ENCODE assay signal across 11 cellular contexts in the genomic region with DNA sequence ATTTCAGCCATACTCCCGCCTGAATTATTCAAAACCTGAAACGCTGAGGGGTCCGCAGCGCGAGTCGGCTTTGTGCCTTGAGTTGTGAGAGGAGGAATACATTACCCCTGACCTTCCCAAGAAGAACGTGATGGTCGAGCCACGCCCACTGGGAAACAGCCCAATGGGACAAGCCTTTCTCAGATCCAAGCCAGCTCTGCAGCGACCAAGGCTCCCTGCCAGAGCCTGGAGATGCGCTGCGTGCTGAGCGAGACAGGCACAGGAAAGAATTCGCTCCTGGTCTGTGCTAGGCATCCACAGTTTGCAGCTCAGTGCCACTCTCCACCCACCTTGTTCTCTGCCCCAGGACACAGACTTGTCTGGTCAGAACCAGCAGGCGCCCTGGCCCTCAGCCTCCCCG.
DNase-seq lines count a peak whose midpoint lies in the region; ATAC-seq and TF ChIP-seq lines count a peak whose summit lies in the region.
"Had no signal": no experiment of that assay in that cellular context is flagged by ENCODE, and none has a peak within 500 bp of the region (broad histone marks: within the 10 kb centered on the region; RNA-seq: fewer than 3 reads in every experiment).

No MANE protein-coding gene starts in this region.

- H3K9me3 Mint-ChIP-seq in activated T-helper 1 cell treated with anti-CD3 and anti-CD28 coated beads, Interleukin-12 subunit alpha, Interleukin-12 subunit beta, Interleukin-2, Interleukin-4 antibody, amounts not matched to agents 30 ng/mL and 10 ng/mL and 1 ng/mL, durations not matched to agents 14 hours and 24 hours and 36 hours = peaks cover 5% of the 10 kb centered on the region
- H3K9me3 Mint-ChIP-seq in activated CD4-positive, alpha-beta memory T cell treated with anti-CD3 and anti-CD28 coated beads for 36 hours = peaks cover 23% of the 10 kb centered on the region

- no peak overlapping the region for H4K8ac ChIP-seq in trophoblast cell (ENCODE audit: low read depth, low read length)

- H3K27me3 Mint-ChIP-seq in activated T-helper 1 cell treated with anti-CD3 and anti-CD28 coated beads, Interleukin-12 subunit alpha, Interleukin-12 subunit beta, Interleukin-2, Interleukin-4 antibody, amounts not matched to agents 30 ng/mL and 10 ng/mL and 1 ng/mL, durations not matched to agents 14 hours and 24 hours and 36 hours (ENCODE audit: insufficient read depth) = peaks cover 9% of the 10 kb centered on the region
- peaks cover 9% of the 10 kb centered on the region for H3K27me3 Mint-ChIP-seq in activated CD4-positive, alpha-beta memory T cell treated with anti-CD3 and anti-CD28 coated beads for 36 hours

- H2AK5ac ChIP-seq in trophoblast cell (ENCODE audit: low read length) = no peak overlapping the region

- intact Hi-C loops in head of caudate nucleus (cut with DNase I) (no loop called here), mucosa of descending colon (cut with DNase I, micrococcal nuclease) (no loop called here)
- intact Hi-C loops in activated T-helper 1 cell treated with anti-CD3 and anti-CD28 coated beads, Interleukin-12 subunit alpha, Interleukin-12 subunit beta, Interleukin-2, Interleukin-4 antibody, amounts not matched to agents 30 ng/mL and 10 ng/mL and 1 ng/mL, durations not matched to agents 14 hours and 24 hours and 36 hours (cut with micrococcal nuclease) = no loop called here
- intact Hi-C loops in activated CD4-positive, alpha-beta memory T cell treated with anti-CD3 and anti-CD28 coated beads for 36 hours (cut with micrococcal nuclease) = no loop called here

- H3K4me2 ChIP-seq in trophoblast cell (ENCODE audit: low read length) = no peak overlapping the region

- H3K79me2 ChIP-seq in trophoblast cell (ENCODE audit: control insufficient read depth, insufficient read depth, low read length, poor library complexity) = no peaks in the 10 kb centered on the region

- peak; percentile 49 for DNase-seq in AG08395 (ENCODE audit: low spot score)
- peak; percentile 88 for DNase-seq in NCI-H69 (lab: John Stamatoyannopoulos, UW)
- DNase-seq in head of caudate nucleus = peak in 41 of 42 donors; percentile 38 to 84 (median 67)
- peak in 2 of 3 donors; percentile 41 for DNase-seq in mucosa of descending colon
- DNase-seq in activated T-helper 1 cell treated with anti-CD3 and anti-CD28 coated beads, Interleukin-12 subunit alpha, Interleukin-12 subunit beta, Interleukin-2, Interleukin-4 antibody, amounts not matched to agents 30 ng/mL and 10 ng/mL and 1 ng/mL, durations not matched to agents 14 hours and 24 hours and 36 hours (ENCODE audit: low spot score) = no peak
- no peak for DNase-seq in activated CD4-positive, alpha-beta memory T cell treated with anti-CD3 and anti-CD28 coated beads for 36 hours
- no peak for DNase-seq in trophoblast cell
- DNase-seq: ACHN; naive thymus-derived CD4-positive, alpha-beta T cell; stimulated activated CD4-positive, alpha-beta T cell treated with anti-CD3 and anti-CD28 coated beads, Interleukin-4, amount 100 ng/mL, for 1 hour had no signal

- no peak overlapping the region for H3K4me3 ChIP-seq in mucosa of descending colon
- no peak overlapping the region for H3K4me3 ChIP-seq in trophoblast cell (ENCODE audit: low read depth, low read length)

- H3K36me3 ChIP-seq in mucosa of descending colon (ENCODE audit: low read depth) (no peaks in the 10 kb centered on the region), trophoblast cell (ENCODE audit: control insufficient read depth in 1 of 2, insufficient read depth in 2 of 2, low read length in 2 of 2) (no peaks in the 10 kb centered on the region)

- no peak overlapping the region for H3K27ac Mint-ChIP-seq in activated T-helper 1 cell treated with anti-CD3 and anti-CD28 coated beads, Interleukin-12 subunit alpha, Interleukin-12 subunit beta, Interleukin-2, Interleukin-4 antibody, amounts not matched to agents 30 ng/mL and 10 ng/mL and 1 ng/mL, durations not matched to agents 14 hours and 24 hours and 36 hours
- H3K27ac Mint-ChIP-seq in activated CD4-positive, alpha-beta memory T cell treated with anti-CD3 and anti-CD28 coated beads for 36 hours = no peak overlapping the region
- H3K27ac Mint-ChIP-seq: naive thymus-derived CD4-positive, alpha-beta T cell had no signal

- H3K18ac ChIP-seq in trophoblast cell (ENCODE audit: low read length) = no peak overlapping the region

- H3K23ac ChIP-seq in trophoblast cell (ENCODE audit: low read length) = no peak overlapping the region

- H2AFZ ChIP-seq in trophoblast cell (ENCODE audit: insufficient read depth, low read length, poor library complexity) = no peak overlapping the region

- H3K36me3 Mint-ChIP-seq in activated T-helper 1 cell treated with anti-CD3 and anti-CD28 coated beads, Interleukin-12 subunit alpha, Interleukin-12 subunit beta, Interleukin-2, Interleukin-4 antibody, amounts not matched to agents 30 ng/mL and 10 ng/mL and 1 ng/mL, durations not matched to agents 14 hours and 24 hours and 36 hours (ENCODE audit: low read depth) = no peaks in the 10 kb centered on the region
- H3K36me3 Mint-ChIP-seq in activated CD4-positive, alpha-beta memory T cell treated with anti-CD3 and anti-CD28 coated beads for 36 hours = peaks cover under 1% of the 10 kb centered on the region

- no peak for TF ChIP-seq CTCF in mucosa of descending colon (IDR thresholded peaks at IDR 0.05)

- H3K4me1 ChIP-seq in mucosa of descending colon (ENCODE audit: low read depth) = no peaks in the 10 kb centered on the region
- H3K4me1 ChIP-seq in trophoblast cell (ENCODE audit: control insufficient read depth in 1 of 2, insufficient read depth in 2 of 2, low read length in 2 of 2) = no peaks in the 10 kb centered on the region

- H3K4me3 Mint-ChIP-seq in activated T-helper 1 cell treated with anti-CD3 and anti-CD28 coated beads, Interleukin-12 subunit alpha, Interleukin-12 subunit beta, Interleukin-2, Interleukin-4 antibody, amounts not matched to agents 30 ng/mL and 10 ng/mL and 1 ng/mL, durations not matched to agents 14 hours and 24 hours and 36 hours = no peak overlapping the region
- H3K4me3 Mint-ChIP-seq in activated CD4-positive, alpha-beta memory T cell treated with anti-CD3 and anti-CD28 coated beads for 36 hours = no peak overlapping the region
- H3K4me3 Mint-ChIP-seq: naive thymus-derived CD4-positive, alpha-beta T cell had no signal

- ATAC-seq in mucosa of descending colon (no peak), GM18502 (IDR thresholded peaks at IDR 0.05; ENCODE audit: poor library complexity, unreplicated experiment) (no peak)
- ATAC-seq: naive thymus-derived CD4-positive, alpha-beta T cell had no signal

- no peaks in the 10 kb centered on the region for H3K9me3 ChIP-seq in mucosa of descending colon
- H3K9me3 ChIP-seq in trophoblast cell (ENCODE audit: insufficient read depth, low read depth, low read length) = peaks cover 3% of the 10 kb centered on the region

- H2BK12ac ChIP-seq in trophoblast cell (ENCODE audit: low read length) = no peak overlapping the region

- no CpG with 5 or more reads among the region's 16 CpGs for WGBS in trophoblast cell (ENCODE audit: extremely low coverage, insufficient coverage, insufficient read length)

- no peaks in the 10 kb centered on the region for H3K4me1 Mint-ChIP-seq in activated T-helper 1 cell treated with anti-CD3 and anti-CD28 coated beads, Interleukin-12 subunit alpha, Interleukin-12 subunit beta, Interleukin-2, Interleukin-4 antibody, amounts not matched to agents 30 ng/mL and 10 ng/mL and 1 ng/mL, durations not matched to agents 14 hours and 24 hours and 36 hours (ENCODE audit: low read depth)
- H3K4me1 Mint-ChIP-seq in activated CD4-positive, alpha-beta memory T cell treated with anti-CD3 and anti-CD28 coated beads for 36 hours (ENCODE audit: low read depth) = no peaks in the 10 kb centered on the region
- H3K4me1 Mint-ChIP-seq: naive thymus-derived CD4-positive, alpha-beta T cell had no signal

- no peak overlapping the region for H3K14ac ChIP-seq in trophoblast cell (ENCODE audit: low read length)

- no peak overlapping the region for H2BK120ac ChIP-seq in trophoblast cell (ENCODE audit: insufficient read depth, low read length, poor library complexity)

- H4K12ac ChIP-seq in trophoblast cell (ENCODE audit: low read depth, low read length) = no peak overlapping the region

- H3K27ac ChIP-seq in trophoblast cell (ENCODE audit: low read depth, low read length) = no peak overlapping the region

- H2BK5ac ChIP-seq in trophoblast cell (ENCODE audit: low read depth, low read length, poor library complexity) = no peak overlapping the region

- H3K9ac ChIP-seq in trophoblast cell (ENCODE audit: low read length) = no peak overlapping the region

- H3K79me1 ChIP-seq in trophoblast cell (ENCODE audit: low read length) = no peaks in the 10 kb centered on the region

- H3K4ac ChIP-seq in trophoblast cell (ENCODE audit: low read depth, low read length) = no peak overlapping the region

- CTCF ChIA-PET in activated CD4-positive, alpha-beta memory T cell treated with anti-CD3 and anti-CD28 coated beads for 36 hours (lab: Charles Lee) = no interaction called here

- POLR2A ChIA-PET in activated CD4-positive, alpha-beta memory T cell treated with anti-CD3 and anti-CD28 coated beads for 36 hours (lab: Charles Lee) = no interaction called here

- no peaks in the 10 kb centered on the region for H3K27me3 ChIP-seq in trophoblast cell (ENCODE audit: insufficient read depth, low read length)

- H4K91ac ChIP-seq in trophoblast cell (ENCODE audit: low read depth, low read length) = no peak overlapping the region

Comparison
In these comparisons a context has a peak if more than half of its experiments do, and no peak if none do; other contexts are left out.
1. DNase-seq: peak in AG08395 (single experiment), NCI-H69 (single experiment), head of caudate nucleus (41 of 42) and mucosa of descending colon (2 of 3); none in activated T-helper 1 cell treated with anti-CD3 and anti-CD28 coated beads, Interleukin-12 subunit alpha, Interleukin-12 subunit beta, Interleukin-2, Interleukin-4 antibody, amounts not matched to agents 30 ng/mL and 10 ng/mL and 1 ng/mL, durations not matched to agents 14 hours and 24 hours and 36 hours (single experiment), activated CD4-positive, alpha-beta memory T cell treated with anti-CD3 and anti-CD28 coated beads for 36 hours (single experiment) and trophoblast cell (0 of 2).